In genomic region chr2:75524276-75524911, GRCh38 we compare ENCODE assay signal across 3 cellular contexts.
TF ChIP-seq lines count a peak whose summit lies in the region.

No MANE protein-coding gene starts in this region.

TF ChIP-seq in SK-N-SH treated with all-trans-retinoic acid at 6 μM for 48 hours, 23 proteins besides CTCF, POLR2A, EP300 and RAD21 (continued from another document):
- no peak for TF ChIP-seq ISL1 (CRISPR knock-in tag; IDR thresholded peaks at IDR 0.05)
- no peak for TF ChIP-seq ESRRG (CRISPR knock-in tag; IDR thresholded peaks at IDR 0.05)
- no peak for TF ChIP-seq TSHZ2 (CRISPR knock-in tag; IDR thresholded peaks at IDR 0.05)
- no peak for TF ChIP-seq PATZ1 (CRISPR knock-in tag; IDR thresholded peaks at IDR 0.05; ENCODE audit: borderline replicate concordance)
- TF ChIP-seq PPARA (CRISPR knock-in tag; IDR thresholded peaks at IDR 0.05; ENCODE audit: borderline replicate concordance), result no peak
- TF ChIP-seq ZC3H10 (CRISPR knock-in tag; IDR thresholded peaks at IDR 0.05), result no peak
- TF ChIP-seq TCF4 (CRISPR knock-in tag; IDR thresholded peaks at IDR 0.05; ENCODE audit: borderline replicate concordance), result no peak
- TF ChIP-seq ZFP3 (CRISPR knock-in tag; IDR thresholded peaks at IDR 0.05), result no peak
- no peak for TF ChIP-seq ZFP30 (CRISPR knock-in tag; IDR thresholded peaks at IDR 0.05)
- no peak for TF ChIP-seq SNAI2 (CRISPR knock-in tag; IDR thresholded peaks at IDR 0.05)
- TF ChIP-seq ZNF565 (CRISPR knock-in tag; conservative IDR thresholded peaks at IDR 0.05; ENCODE audit: low read depth), result no peak
- TF ChIP-seq CSDC2 (CRISPR knock-in tag; IDR thresholded peaks at IDR 0.05), result no peak
- TF ChIP-seq BACH2 (CRISPR knock-in tag; IDR thresholded peaks at IDR 0.05; ENCODE audit: borderline replicate concordance), result no peak
- no peak for TF ChIP-seq CREB5 (CRISPR knock-in tag; IDR thresholded peaks at IDR 0.05; ENCODE audit: low read depth)

TF ChIP-seq in SK-N-SH, 30 proteins besides CTCF, POLR2A, EP300 and RAD21:
- no peak for TF ChIP-seq NRF1 (IDR thresholded peaks at IDR 0.05; ENCODE audit: low read depth, low read length)
- no peak for TF ChIP-seq RXRA (IDR thresholded peaks at IDR 0.05; ENCODE audit: borderline replicate concordance, low read depth)
- no peak for TF ChIP-seq TAF1 (IDR thresholded peaks at IDR 0.05; ENCODE audit: borderline replicate concordance, low read depth, low read length)
- no peak for TF ChIP-seq EZH2phosphoT487 (IDR thresholded peaks at IDR 0.05; ENCODE audit: borderline replicate concordance, low read depth)
- TF ChIP-seq GATA2 (CRISPR knock-in tag; IDR thresholded peaks at IDR 0.05), result no peak
- TF ChIP-seq SIN3A (IDR thresholded peaks at IDR 0.05; ENCODE audit: borderline replicate concordance, low read depth, low read length), result no peak
- TF ChIP-seq RFX5 (IDR thresholded peaks at IDR 0.05; ENCODE audit: low read length), result no peak
- TF ChIP-seq TEAD4 (IDR thresholded peaks at IDR 0.05; ENCODE audit: borderline replicate concordance, insufficient read depth), result no peak
- TF ChIP-seq FOXJ3 (CRISPR knock-in tag; IDR thresholded peaks at IDR 0.05), result no peak
- no peak for TF ChIP-seq ELF1 (IDR thresholded peaks at IDR 0.05)
TF ChIP-seq in SK-N-SH: peak in this region for 0.

TF ChIP-seq in K562, 482 proteins besides CTCF, POLR2A, EP300 and RAD21 (continued from another document):
- TF ChIP-seq ZNF263 (CRISPR knock-in tag; IDR thresholded peaks at IDR 0.05; ENCODE audit: borderline replicate concordance) (no peak), ARID3B (CRISPR knock-in tag; IDR thresholded peaks at IDR 0.05; ENCODE audit: borderline replicate concordance) (no peak), SP2 (IDR thresholded peaks at IDR 0.05; ENCODE audit: extremely low read depth, low read depth, low read length, poor library complexity, severe bottlenecking) (no peak), CBX2 (IDR thresholded peaks at IDR 0.05; ENCODE audit: insufficient read depth, low read length, poor library complexity, severe bottlenecking) (no peak), ZNF609 (CRISPR knock-in tag; IDR thresholded peaks at IDR 0.05; ENCODE audit: borderline replicate concordance) (no peak), TEAD1 (CRISPR knock-in tag; IDR thresholded peaks at IDR 0.05) (no peak), STAG1 (CRISPR knock-in tag; IDR thresholded peaks at IDR 0.05; ENCODE audit: borderline replicate concordance) (no peak), MAFG (tag; conservative IDR thresholded peaks at IDR 0.05) (0 out of 2 replicates have a peak, but pooled peaks have one; percentile 9), E2F8 (IDR thresholded peaks at IDR 0.05; ENCODE audit: low read depth, partially characterized antibody) (no peak), JUNB (CRISPR knock-in tag; conservative IDR thresholded peaks at IDR 0.05) (no peak), E4F1 (CRISPR knock-in tag; IDR thresholded peaks at IDR 0.05; ENCODE audit: borderline replicate concordance) (no peak), KLF6 (CRISPR knock-in tag; IDR thresholded peaks at IDR 0.05; ENCODE audit: borderline replicate concordance) (no peak), ZNF316 (IDR thresholded peaks at IDR 0.05) (peak; percentile 42; the same call in 1 of the 2 replicates)
